In the genomic region with DNA sequence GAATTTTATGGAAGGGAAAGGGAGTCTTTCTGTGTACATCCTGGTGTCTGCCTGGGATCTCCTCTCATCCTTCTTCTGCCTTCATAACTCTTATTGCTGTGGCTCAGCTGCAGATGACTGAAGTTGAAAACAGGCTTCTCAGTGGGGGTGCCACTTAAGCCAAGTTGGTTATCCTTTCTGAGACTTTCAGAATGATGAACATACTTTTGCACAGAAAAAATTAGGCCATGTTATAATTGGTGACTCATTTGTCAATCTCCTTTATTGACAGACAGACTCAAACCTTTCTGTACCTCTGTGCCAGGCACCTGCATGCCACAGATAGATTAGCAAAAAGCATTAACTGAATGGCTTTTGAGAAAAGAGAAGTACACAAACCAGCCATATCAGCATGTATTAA, we compare ENCODE assay signal across 10 cellular contexts.
"Had no signal": no experiment of that assay in that cellular context is flagged by ENCODE, and none has a peak within 500 bp of the region (broad histone marks: within the 10 kb centered on the region; RNA-seq: fewer than 3 reads in every experiment).

No MANE protein-coding gene starts in this region.

- H3K36me3 ChIP-seq: HAP-1 had no signal

- H2AFZ ChIP-seq: GM23248 had no signal

- H3K4me1 ChIP-seq: HAP-1 had no signal

- H3K27ac ChIP-seq: GM23248, HL-60 had no signal

- H3K9ac ChIP-seq: GM23248 had no signal

- H3K4me3 ChIP-seq: GM23248, HAP-1 had no signal

- DNase-seq: GM23248, GOT3, H7, HFFc6, Kasumi-1, KBM-7 had no signal

- H3K9me3 ChIP-seq: HAP-1 had no signal

- ATAC-seq: HCT116, HepG2 had no signal
